Comparison of ENCODE assay signal across 24 cellular contexts in genomic region chr3:123971416-123971815, GRCh38. TPM values are rescaled to one million over a fixed set of nuclear protein-coding genes. Genes with fewer than 3 reads are reported as not detected.
DNase-seq lines count a peak whose midpoint lies in the region; ATAC-seq, FAIRE-seq and TF ChIP-seq lines count a peak whose summit lies in the region.
"Had no signal": no experiment of that assay in that cellular context is flagged by ENCODE, and none has a peak within 500 bp of the region (broad histone marks: within the 10 kb centered on the region; RNA-seq: fewer than 3 reads in every experiment).

No MANE protein-coding gene starts in this region.

- H3K36me3 ChIP-seq in HEK293 (ENCODE audit: control insufficient read depth in 2 of 2, insufficient read depth in 1 of 2, low read length in 2 of 2) = no peaks in the 10 kb centered on the region
- no peaks in the 10 kb centered on the region for H3K36me3 ChIP-seq in lower lobe of right lung

- H3K4me3 ChIP-seq in HEK293 (ENCODE audit: low read depth, low read length) (no peak overlapping the region), fibroblast of mammary gland (ENCODE audit: control insufficient read depth, low read depth, low read length) (no peak overlapping the region), lower lobe of right lung (no peak overlapping the region)

- H3K4me1 Mint-ChIP-seq in nephron = peaks cover 19% of the 10 kb centered on the region
- H3K4me1 Mint-ChIP-seq: B cell; CD4-positive, CD25-positive, alpha-beta regulatory T cell; CD8-positive, alpha-beta memory T cell had no signal

- DNase-seq in NCI-H2171 treated with DMSO at 0.1 percent for 48 hours (lab: John Stamatoyannopoulos, UW) = peak; percentile 17
- no peak for DNase-seq in NCI-H2171 (lab: John Stamatoyannopoulos, UW)
- DNase-seq in fibroblast of mammary gland (ENCODE audit: low read depth) = peak; percentile 38
- no peak for DNase-seq in lower lobe of right lung
- DNase-seq in H4 (ENCODE audit: low spot score) = no peak
- DNase-seq in frontal cortex (ENCODE audit: low spot score in 2 of 2) = no peak
- DNase-seq: 8988T; C1 segment of cervical spinal cord; CD4-positive, CD25-positive, alpha-beta regulatory T cell; CD8-positive, alpha-beta memory T cell; COR-L47; DMS153; DMS79; GDM1; GOT3; H9 had no signal

- no peaks in the 10 kb centered on the region for H3K27me3 ChIP-seq in lower lobe of right lung (ENCODE audit: low read depth)

- no peak overlapping the region for H3K4me3 Mint-ChIP-seq in nephron
- H3K4me3 Mint-ChIP-seq: B cell; CD4-positive, CD25-positive, alpha-beta regulatory T cell; CD8-positive, alpha-beta memory T cell; H9 had no signal

- CTCF ChIA-PET in HEK293 (lab: Yijun Ruan, JAX) = no interaction called here

- no peak for TF ChIP-seq CTCF in HEK293 (tag by site-specific recombination; IDR thresholded peaks at IDR 0.05)
- no peak for TF ChIP-seq CTCF in fibroblast of mammary gland (conservative IDR thresholded peaks at IDR 0.05; ENCODE audit: control insufficient read depth, insufficient read depth, low read depth, low read length)
- no peak for TF ChIP-seq CTCF in nephron (IDR thresholded peaks at IDR 0.05; ENCODE audit: unreplicated experiment in 3 of 3)
- TF ChIP-seq CTCF in lower lobe of right lung (IDR thresholded peaks at IDR 0.05) = no peak

- H3K27ac ChIP-seq in HEK293 (ENCODE audit: extremely low read depth, low read depth, low read length) (no peak overlapping the region), lower lobe of right lung (no peak overlapping the region)

- peak overlapping the region in 2 of 3 experiments; percentile 49 to 56 for H3K27ac Mint-ChIP-seq in nephron
- H3K27ac Mint-ChIP-seq: B cell; CD4-positive, CD25-positive, alpha-beta regulatory T cell; H9 had no signal

- intact Hi-C loops in lower lobe of right lung (cut with DNase I) = no loop called here

- no peaks in the 10 kb centered on the region for H3K9me3 Mint-ChIP-seq in nephron
- H3K9me3 Mint-ChIP-seq: H9 had no signal

- no peak for ATAC-seq in lower lobe of right lung

- H3K4me1 ChIP-seq in HEK293 (ENCODE audit: control insufficient read depth, insufficient read depth, low read length) (no peaks in the 10 kb centered on the region), lower lobe of right lung (no peaks in the 10 kb centered on the region)

- no peaks in the 10 kb centered on the region for H3K9me3 ChIP-seq in HEK293 (ENCODE audit: control insufficient read depth, insufficient read depth, low read depth, low read length)
- no peaks in the 10 kb centered on the region for H3K9me3 ChIP-seq in lower lobe of right lung

- no peaks in the 10 kb centered on the region for H3K36me3 Mint-ChIP-seq in nephron (ENCODE audit: low read depth)
- H3K36me3 Mint-ChIP-seq: CD4-positive, CD25-positive, alpha-beta regulatory T cell; CD8-positive, alpha-beta memory T cell had no signal

- POLR2A ChIA-PET in HEK293 (lab: Yijun Ruan, JAX) = no interaction called here

- FAIRE-seq in frontal cortex (lab: Jason Lieb, UNC) = no peak
- FAIRE-seq: GM12892, GM18507 had no signal

- peaks cover 7% of the 10 kb centered on the region for H3K27me3 Mint-ChIP-seq in nephron (ENCODE audit: low read depth)

TF ChIP-seq in HEK293, 187 proteins besides CTCF, POLR2A, EP300 and RAD21:
- TF ChIP-seq ZNF544 (tag by site-specific recombination; IDR thresholded peaks at IDR 0.05) = no peak
- no peak for TF ChIP-seq ZNF585B (tag by site-specific recombination; IDR thresholded peaks at IDR 0.05)
- peak; percentile 60 for TF ChIP-seq ZFHX2 (tag by site-specific recombination; conservative IDR thresholded peaks at IDR 0.05)
- peak; percentile 13; the same call in 1 of the 2 replicates for TF ChIP-seq GLIS1 (tag by site-specific recombination; IDR thresholded peaks at IDR 0.05)
- TF ChIP-seq ZNF670 (tag by site-specific recombination; IDR thresholded peaks at IDR 0.05; ENCODE audit: low read depth) = no peak
- no peak for TF ChIP-seq ZNF174 (tag by site-specific recombination; IDR thresholded peaks at IDR 0.05)
- TF ChIP-seq ZNF707 (tag by site-specific recombination; IDR thresholded peaks at IDR 0.05) = no peak
TF ChIP-seq in HEK293: peak in this region for 2.

RNA-seq across cellular contexts. Expression of gene CCDC14, which starts 10.4 kb away (rescaled TPM):
- total RNA-seq in lower lobe of right lung (36.8 TPM), frontal cortex (83.6 TPM)
- 22.5 and 27.0 TPM in 2 replicates for total RNA-seq in H4 (2014; rRNA removed; shearing (Covaris generic))

RNA-seq across cellular contexts. Expression of gene ROPN1, which starts 20.5 kb away (rescaled TPM):
- total RNA-seq in lower lobe of right lung (not detected), frontal cortex (not detected)
- not detected in 2 replicates for total RNA-seq in H4 (2014; rRNA removed; shearing (Covaris generic))
- total RNA-seq: A673; B cell; CD4-positive, CD25-positive, alpha-beta regulatory T cell; CD8-positive, alpha-beta memory T cell; Daoy; H9; HT-29 had no signal

Comparison
In these comparisons a context has a peak if more than half of its experiments do, and no peak if none do; other contexts are left out.
1. DNase-seq: peak in NCI-H2171 treated with DMSO at 0.1 percent for 48 hours (single experiment) and fibroblast of mammary gland (single experiment); none in NCI-H2171 (single experiment), lower lobe of right lung (single experiment), H4 (single experiment) and frontal cortex (0 of 2).